Comparison of ENCODE assay signal across 1 cellular context in the genomic region with DNA sequence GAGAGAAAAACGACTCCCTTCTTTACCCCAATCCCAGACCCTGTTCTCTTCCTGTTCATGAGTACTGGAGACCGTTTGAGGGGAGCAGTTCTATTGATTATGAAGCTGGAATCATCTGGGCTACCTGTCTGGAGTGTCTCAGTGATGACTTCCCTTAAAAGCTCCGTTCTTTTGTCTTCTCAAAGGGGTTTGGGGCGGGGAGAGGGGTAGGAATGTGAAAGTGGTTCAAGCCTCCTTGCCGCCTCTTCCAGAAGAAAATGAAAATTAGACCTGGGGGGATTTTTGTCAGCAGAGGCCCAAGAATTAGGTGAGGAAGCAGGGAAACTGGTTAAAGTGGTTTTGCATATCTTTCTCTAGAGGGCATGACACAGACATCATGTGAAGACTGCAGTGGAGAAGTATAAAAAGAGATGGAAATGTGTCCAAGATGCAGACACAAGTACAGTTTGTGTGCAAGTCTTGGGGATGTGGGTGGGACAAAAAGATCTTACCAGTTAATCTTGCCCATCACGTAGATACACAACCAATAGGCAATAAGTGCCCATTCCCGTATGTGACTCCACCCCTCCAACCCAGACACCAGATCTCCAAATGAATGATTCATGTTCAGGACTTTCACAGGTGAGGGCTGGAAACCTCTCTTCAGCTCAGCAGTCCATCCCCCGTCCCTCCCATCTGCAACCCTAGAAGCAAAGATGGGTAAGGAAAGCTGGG.
TF ChIP-seq lines count a peak whose summit lies in the region.

No MANE protein-coding gene starts in this region.

TF ChIP-seq in K562, 482 proteins besides CTCF, POLR2A, EP300 and RAD21:
- TF ChIP-seq SMARCE1 (IDR thresholded peaks at IDR 0.05), result no peak
- 0 out of 2 replicates have a peak, but pooled peaks have one; percentile 18 for TF ChIP-seq CTBP1 (IDR thresholded peaks at IDR 0.05; ENCODE audit: borderline replicate concordance)
- TF ChIP-seq MEIS2 (IDR thresholded peaks at IDR 0.05; ENCODE audit: partially characterized antibody), result peak; percentile 31
- TF ChIP-seq, protein P1, sequence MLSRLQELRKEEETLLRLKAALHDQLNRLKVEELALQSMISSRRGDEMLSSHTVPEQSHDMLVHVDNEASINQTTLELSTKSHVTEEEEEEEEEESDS (CRISPR knock-in tag; IDR thresholded peaks at IDR 0.05), result no peak
- TF ChIP-seq ETV5 (CRISPR knock-in tag; IDR thresholded peaks at IDR 0.05; ENCODE audit: low read depth), result no peak
- no peak for TF ChIP-seq STAG1 (CRISPR knock-in tag; IDR thresholded peaks at IDR 0.05; ENCODE audit: borderline replicate concordance)
- peak; percentile 11 for TF ChIP-seq NFYB (IDR thresholded peaks at IDR 0.05; ENCODE audit: extremely low read depth, insufficient read length)
- 0 out of 2 replicates have a peak, but pooled peaks have one; percentile 19 for TF ChIP-seq TEAD4 (IDR thresholded peaks at IDR 0.05; ENCODE audit: low read length)
- no peak for TF ChIP-seq TEAD4 (CRISPR knock-in tag; IDR thresholded peaks at IDR 0.05; ENCODE audit: borderline replicate concordance)
- 0 out of 4 replicates have a peak, but pooled peaks of 1 of the 2 experiments have one; percentile 42 for TF ChIP-seq TEAD1 (CRISPR knock-in tag; IDR thresholded peaks at IDR 0.05)
- TF ChIP-seq FOXK2 (conservative IDR thresholded peaks at IDR 0.05 in 1 of 2, IDR thresholded peaks at IDR 0.05 in 1 of 2; ENCODE audit: low read depth in 2 of 2), result 0 out of 4 replicates have a peak, but pooled peaks of 1 of the 2 experiments have one; percentile 18
- TF ChIP-seq TOE1 (IDR thresholded peaks at IDR 0.05; ENCODE audit: borderline replicate concordance), result 0 out of 2 replicates have a peak, but pooled peaks have one; percentile 3
- TF ChIP-seq TOE1 (CRISPR knock-in tag; IDR thresholded peaks at IDR 0.05; ENCODE audit: borderline replicate concordance, low read depth), result no peak
- TF ChIP-seq LCOR (CRISPR knock-in tag; IDR thresholded peaks at IDR 0.05), result 0 out of 2 replicates have a peak, but pooled peaks have one; percentile 37
- TF ChIP-seq JUND (IDR thresholded peaks at IDR 0.05; ENCODE audit: borderline replicate concordance, low read depth, low read length), result 0 out of 2 replicates have a peak, but pooled peaks have one; percentile 2
- no peak for TF ChIP-seq JUND (tag; IDR thresholded peaks at IDR 0.05; ENCODE audit: borderline replicate concordance, low read depth, low read length)
